Comparison of ENCODE assay signal across 27 cellular contexts in genomic region chr1:36440044-36440443, GRCh38. TPM values are rescaled to one million over a fixed set of nuclear protein-coding genes. Genes with fewer than 3 reads are reported as not detected.
"Had no signal": no experiment of that assay in that cellular context is flagged by ENCODE, and none has a peak within 500 bp of the region (broad histone marks: within the 10 kb centered on the region; RNA-seq: fewer than 3 reads in every experiment).

No MANE protein-coding gene starts in this region.

- DNase-seq: activated CD4-positive, alpha-beta memory T cell treated with anti-CD3 and anti-CD28 coated beads for 36 hours; activated CD4-positive, alpha-beta T cell treated with anti-CD3 and anti-CD28 coated beads, Interleukin-2, amount 10 ng/mL, durations not matched to agents 24 days and 14 days; activated CD4-positive, CD25-positive, alpha-beta regulatory T cell treated with anti-CD3 and anti-CD28 coated beads, Interleukin-2, amount 50 U/mL, for 72 hours; activated CD8-positive, alpha-beta memory T cell treated with anti-CD3 and anti-CD28 coated beads, Interleukin-2, amount 50 U/mL, for 4 hours; activated gamma-delta T cell; activated naive CD4-positive, alpha-beta T cell treated with anti-CD3 and anti-CD28 coated beads, Interleukin-2, amount 50 U/mL, for 16 hours; activated T-cell treated with anti-CD3 and anti-CD28 coated beads, Interleukin-2, amount 50 U/mL, for 1 hour; amniotic stem cell; central memory CD4-positive, alpha-beta T cell; foreskin keratinocyte; midbrain; naive thymus-derived CD4-positive, alpha-beta T cell; ovary; sigmoid colon; small intestine; stimulated activated CD4-positive, alpha-beta T cell treated with anti-CD3 and anti-CD28 coated beads, Interleukin-15, amount 100 ng/mL, for 24 hours; stimulated activated CD4-positive, alpha-beta T cell treated with anti-CD3 and anti-CD28 coated beads, Interleukin-2, amount 100 ng/mL, for 24 hours; stimulated activated naive B cell treated with anti-CD40 and anti-IgM and Interleukin-4, amounts not matched to agents 10 μg/mL and 1 μg/mL and 100 μg/mL, for 72 hours; stomach; T1000; tibial artery; WERI-Rb-1 had no signal

- H3K9me3 ChIP-seq: ovary, prostate gland, sigmoid colon, stomach, tibial artery had no signal

- H3K4me1 Mint-ChIP-seq: activated CD4-positive, alpha-beta T cell treated with anti-CD3 and anti-CD28 coated beads, Interleukin-2, amount 10 ng/mL, durations not matched to agents 24 days and 14 days; naive thymus-derived CD4-positive, alpha-beta T cell; stimulated activated naive B cell treated with anti-CD40 and anti-IgM and Interleukin-4, amounts not matched to agents 10 μg/mL and 1 μg/mL and 100 μg/mL, for 72 hours had no signal

- H3K27me3 ChIP-seq: foreskin keratinocyte, ovary, sigmoid colon, stomach, tibial artery had no signal

- H3K36me3 Mint-ChIP-seq: activated CD4-positive, alpha-beta memory T cell treated with anti-CD3 and anti-CD28 coated beads for 36 hours; stimulated activated naive B cell treated with anti-CD40 and anti-IgM and Interleukin-4, amounts not matched to agents 10 μg/mL and 1 μg/mL and 100 μg/mL, for 72 hours had no signal

- H3K4me1 ChIP-seq: prostate gland, sigmoid colon, stomach, tibial artery had no signal

- H3K9me3 Mint-ChIP-seq: activated CD4-positive, alpha-beta memory T cell treated with anti-CD3 and anti-CD28 coated beads for 36 hours; activated CD4-positive, alpha-beta T cell treated with anti-CD3 and anti-CD28 coated beads, Interleukin-2, amount 10 ng/mL, durations not matched to agents 24 days and 14 days; naive thymus-derived CD4-positive, alpha-beta T cell; stimulated activated naive B cell treated with anti-CD40 and anti-IgM and Interleukin-4, amounts not matched to agents 10 μg/mL and 1 μg/mL and 100 μg/mL, for 72 hours; T-helper 1 cell treated with Interleukin-12 subunit alpha and Interleukin-12 subunit beta and Interleukin-4 antibody, amounts not matched to agents 30 μg/mL and 1 μg/mL, for 36 hours had no signal

- H3K27ac ChIP-seq: foreskin keratinocyte, ovary, prostate gland, sigmoid colon, stomach, tibial artery, WERI-Rb-1 had no signal

- H3K36me3 ChIP-seq: ovary, prostate gland, WERI-Rb-1 had no signal

- H3K4me3 ChIP-seq: ovary, prostate gland, sigmoid colon, stomach, tibial artery had no signal

- H3K27me3 Mint-ChIP-seq: activated CD4-positive, alpha-beta memory T cell treated with anti-CD3 and anti-CD28 coated beads for 36 hours; stimulated activated naive B cell treated with anti-CD40 and anti-IgM and Interleukin-4, amounts not matched to agents 10 μg/mL and 1 μg/mL and 100 μg/mL, for 72 hours had no signal

- ATAC-seq: esophagus mucosa; foreskin keratinocyte; naive thymus-derived CD4-positive, alpha-beta T cell; stimulated activated naive B cell treated with anti-CD40 and anti-IgM and Interleukin-4, amounts not matched to agents 10 μg/mL and 1 μg/mL and 100 μg/mL, for 72 hours had no signal

- H3K27ac Mint-ChIP-seq: activated CD4-positive, alpha-beta memory T cell treated with anti-CD3 and anti-CD28 coated beads for 36 hours; activated CD4-positive, alpha-beta T cell treated with anti-CD3 and anti-CD28 coated beads, Interleukin-2, amount 10 ng/mL, durations not matched to agents 24 days and 14 days; stimulated activated naive B cell treated with anti-CD40 and anti-IgM and Interleukin-4, amounts not matched to agents 10 μg/mL and 1 μg/mL and 100 μg/mL, for 72 hours; T-helper 1 cell treated with Interleukin-12 subunit alpha and Interleukin-12 subunit beta and Interleukin-4 antibody, amounts not matched to agents 30 μg/mL and 1 μg/mL, for 36 hours had no signal

- H3K4me3 Mint-ChIP-seq: activated CD4-positive, alpha-beta memory T cell treated with anti-CD3 and anti-CD28 coated beads for 36 hours; activated CD4-positive, alpha-beta T cell treated with anti-CD3 and anti-CD28 coated beads, Interleukin-2, amount 10 ng/mL, durations not matched to agents 24 days and 14 days; naive thymus-derived CD4-positive, alpha-beta T cell; stimulated activated naive B cell treated with anti-CD40 and anti-IgM and Interleukin-4, amounts not matched to agents 10 μg/mL and 1 μg/mL and 100 μg/mL, for 72 hours; T-helper 1 cell treated with Interleukin-12 subunit alpha and Interleukin-12 subunit beta and Interleukin-4 antibody, amounts not matched to agents 30 μg/mL and 1 μg/mL, for 36 hours had no signal

RNA-seq across cellular contexts. Expression of gene CSF3R, which starts 42.7 kb away (rescaled TPM):
- total RNA-seq: activated CD4-positive, alpha-beta memory T cell treated with anti-CD3 and anti-CD28 coated beads for 36 hours; activated CD8-positive, alpha-beta memory T cell treated with anti-CD3 and anti-CD28 coated beads for 36 hours; foreskin keratinocyte had no signal
- polyA plus RNA-seq: foreskin keratinocyte, neural cell had no signal
